26 cellular contexts compared by ENCODE assay signal in genomic region chr1:50357186-50357585, GRCh38.
"Had no signal": no experiment of that assay in that cellular context is flagged by ENCODE, and none has a peak within 500 bp of the region (broad histone marks: within the 10 kb centered on the region; RNA-seq: fewer than 3 reads in every experiment).

No MANE protein-coding gene starts in this region.

- ATAC-seq: effector memory CD8-positive, alpha-beta T cell; esophagus mucosa; gastrocnemius medialis; heart right ventricle; left cardiac atrium; left lung; left ventricle myocardium superior; lower lobe of right lung; mucosa of descending colon; naive thymus-derived CD8-positive, alpha-beta T cell had no signal

- H3K9me3 ChIP-seq: esophagus squamous epithelium, gastrocnemius medialis, left lung, lower lobe of right lung, mucosa of descending colon had no signal

- H3K36me3 ChIP-seq: esophagus squamous epithelium, gastrocnemius medialis, heart right ventricle, left lung, lower lobe of right lung had no signal

- H3K4me3 ChIP-seq: esophagus squamous epithelium, gastrocnemius medialis, heart right ventricle, left lung, lower lobe of right lung, mucosa of descending colon had no signal

- H3K4me1 ChIP-seq: esophagus squamous epithelium, gastrocnemius medialis, heart right ventricle, left lung, lower lobe of right lung had no signal

- H3K27ac ChIP-seq: epithelial cell of prostate, esophagus squamous epithelium, gastrocnemius medialis, heart right ventricle, left lung, lower lobe of right lung had no signal

- DNase-seq: cortex of kidney; effector CD8-positive, alpha-beta T cell; effector memory CD8-positive, alpha-beta T cell; endodermal cell; erythroblast; esophagus squamous epithelium; foreskin fibroblast; foreskin melanocyte; gastrocnemius medialis; glutamatergic neuron; head of caudate nucleus; heart right ventricle; hippocampal formation; left cardiac atrium; left lung; left ventricle myocardium superior; lower lobe of right lung; mesenchymal stem cell; mucosa of descending colon; naive B cell; naive thymus-derived CD8-positive, alpha-beta T cell had no signal

- FAIRE-seq: endometrium, islet of Langerhans, keratinocyte had no signal
